ENCODE assay signal across 24 cellular contexts in genomic region chr7:78115876-78116275, GRCh38.
A peak's percentile ranks its signal among the peaks of the same experiment; 100 is the strongest.
DNase-seq lines count a peak whose midpoint lies in the region; ATAC-seq, FAIRE-seq and TF ChIP-seq lines count a peak whose summit lies in the region.
"Had no signal": no experiment of that assay in that cellular context is flagged by ENCODE, and none has a peak within 500 bp of the region (broad histone marks: within the 10 kb centered on the region; RNA-seq: fewer than 3 reads in every experiment).

No MANE protein-coding gene starts in this region.

- H3K4me1 ChIP-seq in adipocyte (ENCODE audit: control insufficient read depth, insufficient read depth, low read length) (no peaks in the 10 kb centered on the region), foreskin keratinocyte (no peaks in the 10 kb centered on the region), Caco-2 (no peaks in the 10 kb centered on the region)
- H3K4me1 ChIP-seq: BE2C, BLaER1 had no signal

- H3K36me3 Mint-ChIP-seq in Caco-2 (ENCODE audit: insufficient read depth, unreplicated experiment), result no peaks in the 10 kb centered on the region
- H3K36me3 Mint-ChIP-seq: CD14-positive monocyte; CD4-positive, alpha-beta memory T cell; CD4-positive, CD25-positive, alpha-beta regulatory T cell had no signal

- FAIRE-seq in bronchial epithelial cell (lab: Jason Lieb, UNC), result no peak
- FAIRE-seq: A204.1, D721Med, GM12891, GM19239 had no signal

- no peak for TF ChIP-seq CTCF in bronchial epithelial cell (IDR thresholded peaks at IDR 0.05; ENCODE audit: insufficient read depth, low read length, severe bottlenecking)
- no peak for TF ChIP-seq CTCF in epithelial cell of esophagus (IDR thresholded peaks at IDR 0.05; ENCODE audit: insufficient read depth, low read depth, low read length, missing control alignments)
- no peak for TF ChIP-seq CTCF in foreskin keratinocyte (conservative IDR thresholded peaks at IDR 0.05)
- no peak for TF ChIP-seq CTCF in Caco-2 (IDR thresholded peaks at IDR 0.05; ENCODE audit: insufficient read depth in 1 of 2, low read depth in 1 of 2, low read length in 1 of 2, severe bottlenecking in 1 of 2, unreplicated experiment in 1 of 2)

- ATAC-seq in foreskin keratinocyte (no peak), HG03045 (IDR thresholded peaks at IDR 0.05; ENCODE audit: unreplicated experiment) (no peak), Right ventricle myocardium inferior (no peak)

- intact Hi-C loops in Caco-2 (cut with micrococcal nuclease; ENCODE audit: unreplicated experiment), result no loop called here
- intact Hi-C loops in Right ventricle myocardium inferior (cut with DNase I), result no loop called here

- H3K4me3 Mint-ChIP-seq in Caco-2 (ENCODE audit: unreplicated experiment), result no peak overlapping the region
- H3K4me3 Mint-ChIP-seq: CD14-positive monocyte; CD4-positive, alpha-beta memory T cell; CD4-positive, CD25-positive, alpha-beta regulatory T cell; CD8-positive, alpha-beta memory T cell had no signal

- DNase-seq in adipocyte (ENCODE audit: low read depth) (peak; percentile 14), bronchial epithelial cell (ENCODE audit: low read depth) (peak; percentile 67), epithelial cell of esophagus (ENCODE audit: low read depth) (peak; percentile 49), foreskin keratinocyte (peak; percentile 40 to 72), Caco-2 (no peak), Right ventricle myocardium inferior (ENCODE audit: missing footprints) (no peak)
- DNase-seq: 8988T; ACHN; BE2C; C1 segment of cervical spinal cord; Calu3; CD4-positive, alpha-beta memory T cell; CD4-positive, CD25-positive, alpha-beta regulatory T cell; CD8-positive, alpha-beta memory T cell; COR-L47; DMS79 treated with DMSO at 0.1 percent for 48 hours; GF-D8 had no signal

- no TSS peak for BruUV-seq in Caco-2 (replicated peaks; lab: Mats Ljungman, UMichigan)

- POLR2A ChIA-PET in Caco-2 (lab: Charles Lee), result no interaction called here

- peaks cover 7% of the 10 kb centered on the region for H3K27me3 Mint-ChIP-seq in Caco-2 (ENCODE audit: insufficient read depth, unreplicated experiment)

- H3K36me3 ChIP-seq in adipocyte (ENCODE audit: control insufficient read depth, insufficient read depth, low read length, severe bottlenecking) (no peaks in the 10 kb centered on the region), bronchial epithelial cell (ENCODE audit: control insufficient read depth, insufficient read depth, low read length) (no peaks in the 10 kb centered on the region), Caco-2 (ENCODE audit: control insufficient read depth, insufficient read depth, low read length) (no peaks in the 10 kb centered on the region)
- H3K36me3 ChIP-seq: BE2C, BLaER1 had no signal

- H3K9me3 Mint-ChIP-seq in Caco-2 (ENCODE audit: unreplicated experiment), result no peaks in the 10 kb centered on the region
- H3K9me3 Mint-ChIP-seq: CD4-positive, alpha-beta memory T cell had no signal

- no peak overlapping the region for H3K9ac ChIP-seq in adipocyte (ENCODE audit: low read length)
- H3K9ac ChIP-seq: BLaER1 had no signal

- no peaks in the 10 kb centered on the region for H3K4me1 Mint-ChIP-seq in Caco-2 (ENCODE audit: low read depth, unreplicated experiment)
- H3K4me1 Mint-ChIP-seq: CD14-positive monocyte; CD4-positive, alpha-beta memory T cell; CD4-positive, CD25-positive, alpha-beta regulatory T cell; CD8-positive, alpha-beta memory T cell had no signal

- H3K27me3 ChIP-seq in adipocyte (replicated peaks; ENCODE audit: control insufficient read depth, insufficient read depth, low read length), result peaks cover 6% of the 10 kb centered on the region
- no peaks in the 10 kb centered on the region for H3K27me3 ChIP-seq in bronchial epithelial cell (ENCODE audit: control insufficient read depth, insufficient read depth, low read length)
- H3K27me3 ChIP-seq in foreskin keratinocyte, result no peaks in the 10 kb centered on the region
- no peaks in the 10 kb centered on the region for H3K27me3 ChIP-seq in Caco-2 (replicated peaks; ENCODE audit: control insufficient read depth, insufficient read depth, low read length)
- H3K27me3 ChIP-seq: BE2C, BLaER1 had no signal

- H3K27ac Mint-ChIP-seq in Caco-2 (ENCODE audit: unreplicated experiment), result no peak overlapping the region
- H3K27ac Mint-ChIP-seq: CD14-positive monocyte; CD4-positive, alpha-beta memory T cell; CD4-positive, CD25-positive, alpha-beta regulatory T cell; CD8-positive, alpha-beta memory T cell had no signal

- no peaks in the 10 kb centered on the region for H3K9me3 ChIP-seq in adipocyte (ENCODE audit: control insufficient read depth, low read length)
- H3K9me3 ChIP-seq in Caco-2, result no peaks in the 10 kb centered on the region
- H3K9me3 ChIP-seq: BE2C, BLaER1 had no signal

- H3K4me3 ChIP-seq in adipocyte (ENCODE audit: low read length) (no peak overlapping the region), bronchial epithelial cell (ENCODE audit: low read depth, low read length) (no peak overlapping the region), epithelial cell of esophagus (ENCODE audit: low read length) (no peak overlapping the region), Caco-2 (ENCODE audit: low read depth, low read length) (no peak overlapping the region)
- H3K4me3 ChIP-seq: BLaER1 had no signal

- CTCF ChIA-PET in Caco-2 (lab: Charles Lee), result no interaction called here

- H3K27ac ChIP-seq in foreskin keratinocyte, result no peak overlapping the region
- H3K27ac ChIP-seq: BLaER1 had no signal

Comparison
In these comparisons a context has a peak if more than half of its experiments do, and no peak if none do; other contexts are left out.
1. DNase-seq: peak in adipocyte (single experiment), bronchial epithelial cell (single experiment), epithelial cell of esophagus (single experiment) and foreskin keratinocyte (2 of 2); none in Caco-2 (0 of 2) and Right ventricle myocardium inferior (single experiment).